Comparison of ENCODE assay signal across 24 cellular contexts in genomic region chr12:120190386-120190785, GRCh38.
"Had no signal": no experiment of that assay in that cellular context is flagged by ENCODE, and none has a peak within 500 bp of the region (broad histone marks: within the 10 kb centered on the region; RNA-seq: fewer than 3 reads in every experiment).

No MANE protein-coding gene starts in this region.

- H3K27me3 Mint-ChIP-seq: naive thymus-derived CD4-positive, alpha-beta T cell; natural killer cell treated with Interleukin-12 subunit alpha and Interleukin-12 subunit beta and Interleukin-15 and Interleukin-18, amount 100 ng/mL, for 72 hours; progenitor cell of endocrine pancreas; stimulated activated naive B cell treated with anti-CD40 and anti-IgM and Interleukin-4, amounts not matched to agents 10 μg/mL and 1 μg/mL and 100 μg/mL, for 72 hours; stimulated activated naive CD8-positive, alpha-beta T cell treated with anti-CD3 and anti-CD28 coated beads, Interleukin-15, amount 100 ng/mL, for 72 hours; type B pancreatic cell had no signal

- H3K27ac Mint-ChIP-seq: naive thymus-derived CD4-positive, alpha-beta T cell; natural killer cell treated with Interleukin-12 subunit alpha and Interleukin-12 subunit beta and Interleukin-15 and Interleukin-18, amount 100 ng/mL, for 72 hours; stimulated activated naive B cell treated with anti-CD40 and anti-IgM and Interleukin-4, amounts not matched to agents 10 μg/mL and 1 μg/mL and 100 μg/mL, for 72 hours; type B pancreatic cell had no signal

- H3K9me3 Mint-ChIP-seq: natural killer cell treated with Interleukin-12 subunit alpha and Interleukin-12 subunit beta and Interleukin-15 and Interleukin-18, amount 100 ng/mL, for 72 hours; stimulated activated naive B cell treated with anti-CD40 and anti-IgM and Interleukin-4, amounts not matched to agents 10 μg/mL and 1 μg/mL and 100 μg/mL, for 72 hours; stimulated activated naive CD8-positive, alpha-beta T cell treated with anti-CD3 and anti-CD28 coated beads, Interleukin-15, amount 100 ng/mL, for 72 hours; type B pancreatic cell had no signal

- H3K4me3 ChIP-seq: left ventricle myocardium inferior, lung, mucosa of descending colon, ovary, skin epidermis, tibial nerve, vagina had no signal

- H3K27ac ChIP-seq: left ventricle myocardium inferior, ovary, skin epidermis, tibial nerve, vagina had no signal

- ATAC-seq: mucosa of descending colon; naive thymus-derived CD4-positive, alpha-beta T cell; natural killer cell treated with Interleukin-12 subunit alpha and Interleukin-12 subunit beta and Interleukin-15 and Interleukin-18, amount 100 ng/mL, for 72 hours; right cardiac atrium; sciatic nerve; stimulated activated naive B cell treated with anti-CD40 and anti-IgM and Interleukin-4, amounts not matched to agents 10 μg/mL and 1 μg/mL and 100 μg/mL, for 72 hours; stimulated activated naive CD8-positive, alpha-beta T cell treated with anti-CD3 and anti-CD28 coated beads, Interleukin-15, amount 100 ng/mL, for 72 hours had no signal

- DNase-seq: islet precursor cell; left ventricle myocardium inferior; mesendoderm; midbrain; mucosa of descending colon; naive thymus-derived CD4-positive, alpha-beta T cell; ovary; retina; right cardiac atrium; stimulated activated CD4-positive, alpha-beta T cell treated with anti-CD3 and anti-CD28 coated beads, Interleukin-12 subunit alpha, Interleukin-12 subunit beta, amount 100 ng/mL, for 4 hours; stimulated activated CD4-positive, alpha-beta T cell treated with anti-CD3 and anti-CD28 coated beads, Interleukin-15, amount 100 ng/mL, for 24 hours; stimulated activated CD4-positive, alpha-beta T cell treated with anti-CD3 and anti-CD28 coated beads, Interleukin-2, amount 100 ng/mL, for 24 hours; stimulated activated CD4-positive, alpha-beta T cell treated with anti-CD3 and anti-CD28 coated beads, Interleukin-4, amount 100 ng/mL, for 1 hour; stimulated activated naive B cell treated with anti-CD40 and anti-IgM and Interleukin-4, amounts not matched to agents 10 μg/mL and 1 μg/mL and 100 μg/mL, for 72 hours; stimulated activated naive CD8-positive, alpha-beta T cell treated with anti-CD3 and anti-CD28 coated beads, Interleukin-15, amount 100 ng/mL, for 72 hours; substantia nigra had no signal

- H3K36me3 ChIP-seq: ovary had no signal

- H3K9me3 ChIP-seq: left ventricle myocardium inferior, mucosa of descending colon, ovary, tibial nerve, vagina had no signal

- H3K27me3 ChIP-seq: ovary, tibial nerve, vagina had no signal

- H3K4me3 Mint-ChIP-seq: naive thymus-derived CD4-positive, alpha-beta T cell; natural killer cell treated with Interleukin-12 subunit alpha and Interleukin-12 subunit beta and Interleukin-15 and Interleukin-18, amount 100 ng/mL, for 72 hours; stimulated activated naive B cell treated with anti-CD40 and anti-IgM and Interleukin-4, amounts not matched to agents 10 μg/mL and 1 μg/mL and 100 μg/mL, for 72 hours; stimulated activated naive CD8-positive, alpha-beta T cell treated with anti-CD3 and anti-CD28 coated beads, Interleukin-15, amount 100 ng/mL, for 72 hours; type B pancreatic cell had no signal
